In the genomic region with DNA sequence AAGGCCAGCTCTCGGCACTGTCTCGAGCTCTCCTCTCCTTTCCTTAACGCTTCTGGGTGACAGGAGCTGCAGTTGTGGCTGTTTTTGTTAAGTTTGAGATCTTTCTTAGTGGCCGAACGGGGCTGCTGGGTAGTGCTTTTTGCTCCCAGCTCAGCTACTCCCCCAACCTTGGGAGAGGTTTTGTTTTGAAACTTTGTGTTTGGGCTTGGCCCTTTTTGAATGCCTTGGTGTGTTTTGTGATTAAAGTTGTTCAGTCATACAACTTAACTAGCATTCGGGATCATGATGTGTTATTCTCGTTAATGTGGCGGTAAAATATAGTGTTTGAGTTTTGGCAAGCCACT, we compare ENCODE assay signal across 8 cellular contexts. TPM values are rescaled to one million over a fixed set of nuclear protein-coding genes. Genes with fewer than 3 reads are reported as not detected.
DNase-seq lines count a peak whose midpoint lies in the region; ATAC-seq and TF ChIP-seq lines count a peak whose summit lies in the region.

No MANE protein-coding gene starts in this region.

- TF ChIP-seq POLR2A in Peyer's patch (IDR thresholded peaks at IDR 0.05) = peak in 1 of 2 donors; percentile 3

- peaks cover 0 to 2% of the 10 kb centered on the region in 2 donors for H3K9me3 Mint-ChIP-seq in effector memory CD8-positive, alpha-beta T cell
- H3K9me3 Mint-ChIP-seq in nephron = peaks cover 10% of the 10 kb centered on the region

- TF ChIP-seq CTCF in GM10248 (IDR thresholded peaks at IDR 0.05; ENCODE audit: control extremely low read depth, extremely low read depth, low read depth, missing control alignments) (no peak), Peyer's patch (IDR thresholded peaks at IDR 0.05) (no peak), nephron (IDR thresholded peaks at IDR 0.05; ENCODE audit: unreplicated experiment in 3 of 3) (no peak)

- peaks cover 0 to 4% (median 2%) of the 10 kb centered on the region in 4 donors for H3K9me3 ChIP-seq in Peyer's patch

- ATAC-seq in effector memory CD8-positive, alpha-beta T cell (replicated peaks) = no peak
- ATAC-seq in GM21825 (IDR thresholded peaks at IDR 0.05; ENCODE audit: unreplicated experiment) (no peak), GM18907 (IDR thresholded peaks at IDR 0.05; ENCODE audit: unreplicated experiment) (no peak)

- peak overlapping the region; percentile 94 to 97 for H3K27ac Mint-ChIP-seq in effector memory CD8-positive, alpha-beta T cell
- peak overlapping the region; percentile 97 to 99 (median 99) for H3K27ac Mint-ChIP-seq in nephron

- POLR2A ChIA-PET in GM10248 (lab: Yijun Ruan, JAX) = interaction anchor here (0.5 to 9.5 kb wide), 7 partner anchors 10 to 400 kb away, joined by 4 to 166 read pairs (median 7); partner anchors contain the start of genes CDC25C, EGR1 and FAM53C

- H3K4me1 Mint-ChIP-seq in effector memory CD8-positive, alpha-beta T cell (ENCODE audit: low read depth in 2 of 2) = peaks cover 29 to 35% of the 10 kb centered on the region in 2 donors
- peaks cover 30% of the 10 kb centered on the region for H3K4me1 Mint-ChIP-seq in nephron

- H3K27me3 ChIP-seq in Peyer's patch = no peaks in the 10 kb centered on the region

- H3K4me3 ChIP-seq in Peyer's patch = peak overlapping the region; percentile 85 to 100 (median 94)

- CTCF ChIA-PET in GM10248 (lab: Yijun Ruan, JAX) = interaction anchor here (0.7 to 9.4 kb wide), 37 partner anchors 16 to 209 kb away, joined by 3 to 403 read pairs (median 6); partner anchors contain the start of genes BRD8, CDC23, CDC25C and EGR1

- no peaks in the 10 kb centered on the region for H3K27me3 Mint-ChIP-seq in effector memory CD8-positive, alpha-beta T cell
- no peaks in the 10 kb centered on the region for H3K27me3 Mint-ChIP-seq in nephron (ENCODE audit: low read depth)

- H3K4me1 ChIP-seq in Peyer's patch = peaks cover 0 to 24% (median 6%) of the 10 kb centered on the region in 4 donors

- peak overlapping the region; percentile 95 to 99 for H3K4me3 Mint-ChIP-seq in effector memory CD8-positive, alpha-beta T cell
- H3K4me3 Mint-ChIP-seq in nephron = peak overlapping the region; percentile 92 to 100 (median 98)

- peak overlapping the region; percentile 97 to 100 (median 100) for H3K27ac ChIP-seq in Peyer's patch

- no peaks in the 10 kb centered on the region for H3K36me3 ChIP-seq in Peyer's patch

- DNase-seq in GM10248 (ENCODE audit: extremely low spot score) (peak; percentile 46), Peyer's patch (no peak), mucosa of gallbladder (ENCODE audit: low spot score) (no peak), GDM1 (lab: John Stamatoyannopoulos, UW) (no peak)
- no peak for DNase-seq in effector memory CD8-positive, alpha-beta T cell

- H3K36me3 Mint-ChIP-seq in effector memory CD8-positive, alpha-beta T cell (ENCODE audit: insufficient read depth) = peaks cover 36% of the 10 kb centered on the region
- peaks cover 31% of the 10 kb centered on the region for H3K36me3 Mint-ChIP-seq in nephron (ENCODE audit: low read depth)

RNA-seq across cellular contexts. Expression of gene KDM3B, which starts 1.0 kb away (rescaled TPM):
- total RNA-seq in Peyer's patch (10 to 100 TPM; 55.3 to 85.2 (median 68.1) TPM), mucosa of gallbladder (65.8 TPM)

RNA-seq across cellular contexts. Expression of gene FAM53C, which starts 15.5 kb away (rescaled TPM):
- total RNA-seq in Peyer's patch (10 to 100 TPM; 19.1 to 22.1 (median 20.7) TPM), mucosa of gallbladder (29.2 TPM)

RNA-seq across cellular contexts. Expression of gene CDC25C, which starts 21.9 kb away (rescaled TPM):
- total RNA-seq in Peyer's patch = 1 to 10 TPM in 1 of 4 donors, under 1 TPM in 3; 0.88 to 4.1 (median 0.94) TPM
- total RNA-seq in mucosa of gallbladder = 0.37 TPM
